In the genomic region with DNA sequence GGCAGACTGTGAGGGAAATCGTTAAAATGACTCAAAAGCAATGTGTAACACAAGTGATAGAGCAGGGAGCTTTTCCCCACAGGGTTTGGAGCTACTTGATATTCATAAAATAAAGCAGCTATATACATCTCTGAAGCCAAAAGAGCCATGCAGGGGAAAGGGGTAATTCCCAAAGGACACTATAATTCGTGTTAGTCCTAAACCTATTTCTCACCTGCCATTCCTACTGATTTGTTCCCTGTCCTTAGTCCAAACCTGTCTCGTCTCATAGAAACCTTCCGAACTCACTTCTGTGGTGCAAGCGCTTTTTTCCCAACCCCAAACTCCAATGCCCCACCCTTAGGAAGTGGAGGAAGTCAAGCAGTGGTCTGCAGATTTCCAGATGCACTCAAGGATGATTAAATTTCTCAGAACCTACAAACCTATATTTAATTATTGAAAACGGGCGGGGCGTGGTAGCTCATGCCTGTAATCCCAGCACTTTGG, we compare ENCODE assay signal across 8 cellular contexts. TPM values are rescaled to one million over a fixed set of nuclear protein-coding genes. Genes with fewer than 3 reads are reported as not detected.
DNase-seq lines count a peak whose midpoint lies in the region; ATAC-seq and TF ChIP-seq lines count a peak whose summit lies in the region.

No MANE protein-coding gene starts in this region.

- no peaks in the 10 kb centered on the region for H3K36me3 Mint-ChIP-seq in T-helper 17 cell (ENCODE audit: low read depth)

- no peaks in the 10 kb centered on the region for H3K36me3 ChIP-seq in heart left ventricle
- H3K36me3 ChIP-seq in gastrocnemius medialis, result no peaks in the 10 kb centered on the region

- H3K4me3 ChIP-seq in heart left ventricle (peak overlapping the region; percentile 41 to 95 (median 89)), gastrocnemius medialis (peak overlapping the region; percentile 67 to 86 (median 76))

- in situ Hi-C loops in gastrocnemius medialis (cut with MboI; ENCODE audit: low sequenced_read_pairs in 4 of 4), result loop anchor here in 1 of 4 donors (10.0 kb wide), 1 partner anchor 60 kb away; no protein-coding TSS in a partner anchor

- intact Hi-C loops in heart left ventricle (cut with DNase I), result loop anchor here in 9 of 10 donors (1.0 to 10.0 kb wide), 14 partner anchors 22 to 190 kb away; a partner anchor contains a TSS
- intact Hi-C loops in Right ventricle myocardium inferior (cut with DNase I), result loop anchor here (1.0 to 10.0 kb wide), 5 partner anchors 23 to 190 kb away; a partner anchor contains a TSS
- intact Hi-C loops in gastrocnemius medialis (cut with DNase I; ENCODE audit: low total_unique reads), result loop anchor here (1.0 to 10.0 kb wide), 4 partner anchors 23 to 346 kb away; a partner anchor contains a TSS

- peak overlapping the region; percentile 94 for H3K27ac Mint-ChIP-seq in T-helper 17 cell

- ATAC-seq in heart left ventricle, result no peak
- no peak for ATAC-seq in Right ventricle myocardium inferior
- ATAC-seq in T-helper 17 cell, result no peak
- ATAC-seq in foreskin keratinocyte, result no peak
- no peak for ATAC-seq in gastrocnemius medialis
- ATAC-seq in GM18498 (IDR thresholded peaks at IDR 0.05; ENCODE audit: unreplicated experiment), result no peak
- ATAC-seq in HG03097 (IDR thresholded peaks at IDR 0.05; ENCODE audit: low FRiP score, unreplicated experiment), result no peak

- WGBS in heart left ventricle, 4 donors, result 21 to 27% (median 24%) methylated on average over 8 of the region's 8 CpGs

- H3K27me3 Mint-ChIP-seq in T-helper 17 cell, result no peaks in the 10 kb centered on the region

- H3K9me3 ChIP-seq in heart left ventricle (no peaks in the 10 kb centered on the region), T-helper 17 cell (ENCODE audit: control insufficient read depth, low read length, poor library complexity, severe bottlenecking) (no peaks in the 10 kb centered on the region), gastrocnemius medialis (no peaks in the 10 kb centered on the region)

- peaks cover 35% of the 10 kb centered on the region for H3K4me1 Mint-ChIP-seq in T-helper 17 cell

- peak overlapping the region; percentile 98 for H3K4me3 Mint-ChIP-seq in T-helper 17 cell

- H3K27ac ChIP-seq in heart left ventricle, result peak overlapping the region; percentile 84 to 99 (median 94)
- H3K27ac ChIP-seq in foreskin keratinocyte, result peak overlapping the region; percentile 27
- H3K27ac ChIP-seq in gastrocnemius medialis, result peak overlapping the region; percentile 88 to 96 (median 95)

- no peak for TF ChIP-seq POLR2A in heart left ventricle (IDR thresholded peaks at IDR 0.05)
- no peak for TF ChIP-seq POLR2A in gastrocnemius medialis (IDR thresholded peaks at IDR 0.05)

- TF ChIP-seq CTCF in heart left ventricle (IDR thresholded peaks at IDR 0.05), result no peak
- TF ChIP-seq CTCF in foreskin keratinocyte (conservative IDR thresholded peaks at IDR 0.05), result no peak
- TF ChIP-seq CTCF in gastrocnemius medialis (IDR thresholded peaks at IDR 0.05 in 4 of 5, conservative IDR thresholded peaks at IDR 0.05 in 1 of 5), result no peak

- DNase-seq in heart left ventricle (no peak), Right ventricle myocardium inferior (ENCODE audit: missing footprints) (no peak), T-helper 17 cell (no peak), foreskin keratinocyte (no peak), gastrocnemius medialis (no peak), SKM-1 (lab: John Stamatoyannopoulos, UW; ENCODE audit: unreplicated experiment) (no peak)

- peaks cover 0 to 42% (median 31%) of the 10 kb centered on the region in 12 donors for H3K4me1 ChIP-seq in heart left ventricle
- peaks cover 21% of the 10 kb centered on the region for H3K4me1 ChIP-seq in foreskin keratinocyte
- peaks cover 31 to 33% of the 10 kb centered on the region in 2 donors for H3K4me1 ChIP-seq in gastrocnemius medialis

- H3K27me3 ChIP-seq in heart left ventricle, result no peaks in the 10 kb centered on the region
- no peaks in the 10 kb centered on the region for H3K27me3 ChIP-seq in foreskin keratinocyte
- no peaks in the 10 kb centered on the region for H3K27me3 ChIP-seq in gastrocnemius medialis

RNA-seq across cellular contexts. Expression of a gene that starts 0.9 kb away (rescaled TPM):
- total RNA-seq in heart left ventricle (10 to 100 TPM; 38.0 to 83.5 (median 69.2) TPM), Right ventricle myocardium inferior (59.3 TPM), T-helper 17 cell (100 to 1,000 TPM; 104 to 119 TPM), foreskin keratinocyte (153 and 184 TPM in 2 replicates), gastrocnemius medialis (10 to 100 TPM; 36.5 to 56.3 (median 44.5) TPM)
- polyA plus RNA-seq in heart left ventricle (10 to 100 TPM; 39.8 to 96.1 TPM), foreskin keratinocyte (110 and 129 TPM in 2 replicates)

RNA-seq across cellular contexts. Expression of a gene that starts 24.6 kb away (rescaled TPM):
- total RNA-seq in heart left ventricle (10 to 100 TPM in 6 of 9 donors, 1 to 10 TPM in 3; 8.1 to 29.8 (median 14.2) TPM), Right ventricle myocardium inferior (13.4 TPM), T-helper 17 cell (1 to 10 TPM; 3.1 to 3.3 TPM), foreskin keratinocyte (11.8 TPM in 2 replicates), gastrocnemius medialis (1 to 10 TPM; 6.0 to 7.1 (median 6.8) TPM)
- polyA plus RNA-seq in heart left ventricle (1 to 10 TPM; 3.1 to 4.9 TPM), foreskin keratinocyte (3.1 and 4.0 TPM in 2 replicates)

Comparison
In these comparisons a context has a peak if more than half of its experiments do, and no peak if none do; other contexts are left out.
1. H3K27ac ChIP-seq: peak in every context shown above with its lines; median percentile 95 in gastrocnemius medialis; 94 in heart left ventricle; 27 in foreskin keratinocyte.